22 cellular contexts compared by ENCODE assay signal in genomic region chr12:34344851-34345522, GRCh38.
"Had no signal": no experiment of that assay in that cellular context is flagged by ENCODE, and none has a peak within 500 bp of the region (broad histone marks: within the 10 kb centered on the region; RNA-seq: fewer than 3 reads in every experiment).

No MANE protein-coding gene starts in this region.

- H3K27ac Mint-ChIP-seq: naive thymus-derived CD8-positive, alpha-beta T cell; nephron progenitor cell; stimulated activated naive B cell treated with anti-CD40 and anti-IgM and Interleukin-4, amounts not matched to agents 10 μg/mL and 1 μg/mL and 100 μg/mL, for 72 hours; stimulated activated naive CD8-positive, alpha-beta T cell treated with anti-CD3 and anti-CD28 coated beads, Interleukin-15, amount 100 ng/mL, for 72 hours; type B pancreatic cell had no signal

- H3K9me3 ChIP-seq: lower lobe of right lung, prostate gland, thyroid gland had no signal

- H3K27ac ChIP-seq: coronary artery, esophagus squamous epithelium, lower lobe of right lung, prostate gland, right atrium auricular region, sigmoid colon, spleen, thyroid gland had no signal

- H3K27me3 ChIP-seq: esophagus squamous epithelium, right atrium auricular region, thyroid gland had no signal

- ATAC-seq: left ventricle myocardium superior; lower lobe of right lung; naive thymus-derived CD8-positive, alpha-beta T cell; stimulated activated naive B cell treated with anti-CD40 and anti-IgM and Interleukin-4, amounts not matched to agents 10 μg/mL and 1 μg/mL and 100 μg/mL, for 72 hours; stimulated activated naive CD8-positive, alpha-beta T cell treated with anti-CD3 and anti-CD28 coated beads, Interleukin-15, amount 100 ng/mL, for 72 hours had no signal

- H3K4me1 Mint-ChIP-seq: nephron progenitor cell; stimulated activated naive B cell treated with anti-CD40 and anti-IgM and Interleukin-4, amounts not matched to agents 10 μg/mL and 1 μg/mL and 100 μg/mL, for 72 hours; stimulated activated naive CD8-positive, alpha-beta T cell treated with anti-CD3 and anti-CD28 coated beads, Interleukin-15, amount 100 ng/mL, for 72 hours had no signal

- FAIRE-seq: frontal cortex, keratinocyte had no signal

- H3K36me3 Mint-ChIP-seq: naive thymus-derived CD8-positive, alpha-beta T cell; type B pancreatic cell had no signal

- H3K4me3 Mint-ChIP-seq: naive thymus-derived CD8-positive, alpha-beta T cell; nephron progenitor cell; stimulated activated naive B cell treated with anti-CD40 and anti-IgM and Interleukin-4, amounts not matched to agents 10 μg/mL and 1 μg/mL and 100 μg/mL, for 72 hours; stimulated activated naive CD8-positive, alpha-beta T cell treated with anti-CD3 and anti-CD28 coated beads, Interleukin-15, amount 100 ng/mL, for 72 hours; type B pancreatic cell had no signal

- H3K9me3 Mint-ChIP-seq: type B pancreatic cell had no signal

- H3K4me1 ChIP-seq: esophagus squamous epithelium, lower lobe of right lung, prostate gland, right atrium auricular region, sigmoid colon, spleen, thyroid gland had no signal

- H3K36me3 ChIP-seq: esophagus squamous epithelium, lower lobe of right lung, prostate gland, right atrium auricular region, sigmoid colon, spleen, thyroid gland had no signal

- H3K4me3 ChIP-seq: coronary artery, esophagus squamous epithelium, lower lobe of right lung, prostate gland, right atrium auricular region, sigmoid colon, spleen, thyroid gland had no signal

- H3K27me3 Mint-ChIP-seq: stimulated activated naive B cell treated with anti-CD40 and anti-IgM and Interleukin-4, amounts not matched to agents 10 μg/mL and 1 μg/mL and 100 μg/mL, for 72 hours; stimulated activated naive CD8-positive, alpha-beta T cell treated with anti-CD3 and anti-CD28 coated beads, Interleukin-15, amount 100 ng/mL, for 72 hours; type B pancreatic cell had no signal

- DNase-seq: dermis blood vessel endothelial cell; effector memory CD4-positive, alpha-beta T cell; erythroblast; esophagus squamous epithelium; hypothalamus; left ventricle myocardium superior; lower lobe of right lung; naive thymus-derived CD8-positive, alpha-beta T cell; nephron progenitor cell; nucleus accumbens; sigmoid colon; spleen; stimulated activated CD4-positive, alpha-beta T cell treated with anti-CD3 and anti-CD28 coated beads, Interleukin-4, amount 100 ng/mL, for 4 hours; stimulated activated naive B cell treated with anti-CD40 and anti-IgM and Interleukin-4, amounts not matched to agents 10 μg/mL and 1 μg/mL and 100 μg/mL, for 72 hours; stimulated activated naive CD8-positive, alpha-beta T cell treated with anti-CD3 and anti-CD28 coated beads, Interleukin-15, amount 100 ng/mL, for 72 hours; thyroid gland had no signal
